Comparison of ENCODE assay signal across 20 cellular contexts in genomic region chr19:14763497-14764145, GRCh38. TPM values are rescaled to one million over a fixed set of nuclear protein-coding genes. Genes with fewer than 3 reads are reported as not detected.
"Had no signal": no experiment of that assay in that cellular context is flagged by ENCODE, and none has a peak within 500 bp of the region (broad histone marks: within the 10 kb centered on the region; RNA-seq: fewer than 3 reads in every experiment).

No MANE protein-coding gene starts in this region.

- H3K4me1 ChIP-seq: Peyer's patch, SJSA1 had no signal

- DNase-seq: activated CD4-positive, alpha-beta T cell treated with anti-CD3 and anti-CD28 coated beads for 48 hours; activated CD4-positive, alpha-beta T cell treated with anti-CD3 and anti-CD28 coated beads, Interleukin-2, amount 50 U/mL, for 48 hours; activated CD4-positive, CD25-positive, alpha-beta regulatory T cell treated with anti-CD3 and anti-CD28 coated beads, Interleukin-2, amount 50 U/mL, for 72 hours; activated CD8-positive, alpha-beta memory T cell treated with anti-CD3 and anti-CD28 coated beads for 24 hours; activated effector memory CD4-positive, alpha-beta T cell treated with anti-CD3 and anti-CD28 coated beads, Interleukin-2, amount 50 U/mL, for 16 hours; activated naive CD4-positive, alpha-beta T cell treated with Interleukin-2 at 50 U/mL for 16 hours; activated T-cell treated with anti-CD3 and anti-CD28 coated beads, Interleukin-2, amount 50 U/mL, for 4 hours; Kasumi-1; KBM-7; NCI-H1092; NCI-H1417; NCI-H1930; NCI-H510A treated with DMSO at 0.1 percent for 48 hours; Peyer's patch; SHP77 had no signal

- H3K36me3 Mint-ChIP-seq: activated naive CD4-positive, alpha-beta T cell treated with anti-CD3 and anti-CD28 coated beads, Interleukin-2, amount 50 U/mL, for 72 hours had no signal

- H3K27me3 ChIP-seq: Peyer's patch, SJSA1 had no signal

- H3K4me3 ChIP-seq: Peyer's patch, SJSA1 had no signal

- H3K9me3 Mint-ChIP-seq: activated T-cell treated with anti-CD3 and anti-CD28 coated beads, Interleukin-2, amount 50 U/mL, for 4 hours; T-helper 1 cell treated with Interleukin-12 subunit alpha and Interleukin-12 subunit beta and Interleukin-4 antibody, amounts not matched to agents 30 μg/mL and 1 μg/mL, for 36 hours had no signal

- H3K27ac Mint-ChIP-seq: T-helper 1 cell treated with Interleukin-12 subunit alpha and Interleukin-12 subunit beta and Interleukin-4 antibody, amounts not matched to agents 30 μg/mL and 1 μg/mL, for 36 hours; WTC11 had no signal

- H3K9me3 ChIP-seq: Peyer's patch, SJSA1 had no signal

- H3K36me3 ChIP-seq: Peyer's patch, SJSA1 had no signal

- H3K4me3 Mint-ChIP-seq: activated T-cell treated with anti-CD3 and anti-CD28 coated beads, Interleukin-2, amount 50 U/mL, for 4 hours; T-helper 1 cell treated with Interleukin-12 subunit alpha and Interleukin-12 subunit beta and Interleukin-4 antibody, amounts not matched to agents 30 μg/mL and 1 μg/mL, for 36 hours; WTC11 had no signal

- H3K27ac ChIP-seq: Peyer's patch, SJSA1 had no signal

- ATAC-seq: activated naive CD4-positive, alpha-beta T cell treated with anti-CD3 and anti-CD28 coated beads, Interleukin-2, amount 50 U/mL, for 72 hours; activated T-cell treated with anti-CD3 and anti-CD28 coated beads, Interleukin-2, amount 50 U/mL, for 4 hours; SK-N-SH treated with all-trans-retinoic acid at 6 μM for 48 hours; WTC11 had no signal

RNA-seq across cellular contexts. Expression of gene ADGRE2, which starts 14.7 kb away (rescaled TPM):
- total RNA-seq: SJSA1 had no signal
